28 cellular contexts compared by ENCODE assay signal in genomic region chr16:88292007-88292940, GRCh38.
"Had no signal": no experiment of that assay in that cellular context is flagged by ENCODE, and none has a peak within 500 bp of the region (broad histone marks: within the 10 kb centered on the region; RNA-seq: fewer than 3 reads in every experiment).

No MANE protein-coding gene starts in this region.

- H3K4me1 Mint-ChIP-seq: activated naive CD8-positive, alpha-beta T cell treated with anti-CD3 and anti-CD28 coated beads, Interleukin-2, amount 50 U/mL, for 24 hours; endodermal cell; naive B cell; stimulated activated naive B cell treated with anti-CD40 and anti-IgM and Interleukin-4, amounts not matched to agents 10 μg/mL and 1 μg/mL and 100 μg/mL, for 72 hours; T-helper 17 cell had no signal

- H3K36me3 Mint-ChIP-seq: neural progenitor cell; stimulated activated naive B cell treated with anti-CD40 and anti-IgM and Interleukin-4, amounts not matched to agents 10 μg/mL and 1 μg/mL and 100 μg/mL, for 72 hours had no signal

- H3K36me3 ChIP-seq: brain microvascular endothelial cell, esophagus squamous epithelium, lower lobe of right lung, neural progenitor cell, transverse colon had no signal

- H3K4me3 ChIP-seq: dorsolateral prefrontal cortex, esophagus squamous epithelium, lower lobe of right lung, neural progenitor cell, transverse colon had no signal

- H3K27ac Mint-ChIP-seq: activated naive CD4-positive, alpha-beta T cell treated with anti-CD3 and anti-CD28 coated beads for 36 hours; activated naive CD8-positive, alpha-beta T cell treated with anti-CD3 and anti-CD28 coated beads, Interleukin-2, amount 50 U/mL, for 24 hours; activated T-cell treated with anti-CD3 and anti-CD28 coated beads, Interleukin-2, amount 50 U/mL, for 72 hours; endodermal cell; stimulated activated naive B cell treated with anti-CD40 and anti-IgM and Interleukin-4, amounts not matched to agents 10 μg/mL and 1 μg/mL and 100 μg/mL, for 72 hours; T-helper 17 cell had no signal

- H3K4me3 Mint-ChIP-seq: activated naive CD4-positive, alpha-beta T cell treated with anti-CD3 and anti-CD28 coated beads for 36 hours; activated naive CD8-positive, alpha-beta T cell treated with anti-CD3 and anti-CD28 coated beads, Interleukin-2, amount 50 U/mL, for 24 hours; activated T-cell treated with anti-CD3 and anti-CD28 coated beads, Interleukin-2, amount 50 U/mL, for 72 hours; endodermal cell; stimulated activated naive B cell treated with anti-CD40 and anti-IgM and Interleukin-4, amounts not matched to agents 10 μg/mL and 1 μg/mL and 100 μg/mL, for 72 hours; T-helper 17 cell had no signal

- H3K9ac ChIP-seq: neural progenitor cell had no signal

- H3K27me3 ChIP-seq: brain microvascular endothelial cell, neural progenitor cell, transverse colon had no signal

- H3K27ac ChIP-seq: brain microvascular endothelial cell, dorsolateral prefrontal cortex, esophagus squamous epithelium, lower lobe of right lung, neural progenitor cell, transverse colon had no signal

- H3K4me1 ChIP-seq: esophagus squamous epithelium, lower lobe of right lung, neural progenitor cell, transverse colon had no signal

- H2AFZ ChIP-seq: neural progenitor cell had no signal

- DNase-seq: activated CD4-positive, alpha-beta T cell treated with anti-CD3 and anti-CD28 coated beads for 4 hours; activated CD4-positive, alpha-beta T cell treated with anti-CD3 and anti-CD28 coated beads, Interleukin-2, amount 50 U/mL, for 48 hours; activated CD4-positive, CD25-positive, alpha-beta regulatory T cell; activated effector memory CD4-positive, alpha-beta T cell treated with Interleukin-2 at 50 U/mL for 16 hours; activated naive CD4-positive, alpha-beta T cell treated with anti-CD3 and anti-CD28 coated beads for 36 hours; activated naive CD8-positive, alpha-beta T cell treated with anti-CD3 and anti-CD28 coated beads, Interleukin-2, amount 50 U/mL, for 24 hours; activated T-cell treated with anti-CD3 and anti-CD28 coated beads, Interleukin-2, amount 50 U/mL, for 72 hours; brain microvascular endothelial cell; central memory CD4-positive, alpha-beta T cell; endodermal cell; esophagus squamous epithelium; hippocampal formation; lower lobe of right lung; mesendoderm; naive B cell; small intestine; stimulated activated CD4-positive, alpha-beta T cell treated with anti-CD3 and anti-CD28 coated beads, Interleukin-2, amount 100 ng/mL, for 48 hours; stimulated activated CD8-positive, alpha-beta memory T cell treated with anti-CD3 and anti-CD28 coated beads, Interleukin-4, amount 100 ng/mL, for 48 hours; stimulated activated naive B cell treated with anti-CD40 and anti-IgM and Interleukin-4, amounts not matched to agents 10 μg/mL and 1 μg/mL and 100 μg/mL, for 72 hours; SW 1271; T-helper 17 cell; transverse colon had no signal

- ATAC-seq: activated naive CD8-positive, alpha-beta T cell treated with anti-CD3 and anti-CD28 coated beads, Interleukin-2, amount 50 U/mL, for 24 hours; activated T-cell treated with anti-CD3 and anti-CD28 coated beads, Interleukin-2, amount 50 U/mL, for 72 hours; lower lobe of right lung; sciatic nerve; stimulated activated naive B cell treated with anti-CD40 and anti-IgM and Interleukin-4, amounts not matched to agents 10 μg/mL and 1 μg/mL and 100 μg/mL, for 72 hours; T-helper 17 cell had no signal

- H3K9me3 Mint-ChIP-seq: activated naive CD4-positive, alpha-beta T cell treated with anti-CD3 and anti-CD28 coated beads for 36 hours; activated naive CD8-positive, alpha-beta T cell treated with anti-CD3 and anti-CD28 coated beads, Interleukin-2, amount 50 U/mL, for 24 hours had no signal

- FAIRE-seq: colon, frontal cortex, islet of Langerhans, small intestine had no signal

- H3K4me2 ChIP-seq: neural progenitor cell had no signal
